8 cellular contexts compared by ENCODE assay signal in the genomic region with DNA sequence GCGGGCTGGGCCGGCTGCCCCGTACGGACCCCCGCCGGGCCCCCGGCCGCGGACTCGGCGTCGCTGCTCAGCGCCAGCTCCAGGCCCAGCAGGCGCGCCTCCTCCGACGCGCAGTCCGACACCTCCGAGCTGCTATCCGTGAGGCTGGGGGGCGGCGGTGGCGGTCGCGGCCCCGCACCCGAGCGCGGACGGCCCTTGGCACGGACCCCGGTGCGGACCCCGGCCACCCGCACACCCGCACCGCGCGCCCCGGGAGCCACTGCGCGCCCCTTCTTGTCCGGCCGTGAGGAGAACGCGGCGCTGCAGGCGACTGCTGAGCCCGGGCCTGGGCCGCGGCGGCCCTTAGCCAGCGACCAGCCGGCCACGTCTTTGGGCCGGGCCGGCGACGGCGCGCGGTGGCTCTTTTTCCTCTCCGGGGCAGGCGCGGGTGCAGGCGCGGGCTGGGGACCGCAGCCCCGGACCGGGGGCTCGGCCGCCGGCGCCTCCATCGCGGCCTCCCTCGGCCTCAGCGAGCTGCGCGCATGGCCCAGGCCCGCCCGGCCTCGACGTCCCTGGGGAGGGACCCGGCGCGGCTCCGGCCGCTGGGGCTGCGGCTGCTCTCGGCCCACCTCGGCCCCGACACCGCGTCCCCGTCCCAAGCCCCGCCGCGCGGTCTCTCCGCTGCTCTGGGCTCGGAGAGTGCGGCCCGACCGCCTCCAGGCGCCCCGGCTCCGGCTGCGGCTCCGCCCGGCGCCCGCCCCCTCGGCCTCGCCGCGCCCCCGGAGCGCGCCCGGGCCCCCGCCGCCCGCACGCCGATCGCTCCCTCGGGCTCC. TPM values are rescaled to one million over a fixed set of nuclear protein-coding genes. Genes with fewer than 3 reads are reported as not detected.
DNase-seq lines count a peak whose midpoint lies in the region; ATAC-seq and TF ChIP-seq lines count a peak whose summit lies in the region.

No MANE protein-coding gene starts in this region.

- H3K4me2 ChIP-seq in GM23338 (peak overlapping the region; percentile 92; the same call in 1 of the 2 replicates), smooth muscle cell (peak overlapping the region; percentile 94)

- peaks cover 4% of the 10 kb centered on the region; the same call in 1 of the 3 replicates for H3K36me3 Mint-ChIP-seq in GM23338 (ENCODE audit: low read depth)

- peaks cover 10% of the 10 kb centered on the region for H4K20me1 ChIP-seq in GM23338 (replicated peaks; ENCODE audit: insufficient read depth)
- H4K20me1 ChIP-seq in smooth muscle cell (ENCODE audit: low read depth) = peaks cover 43% of the 10 kb centered on the region

- 1% methylated on average over 50 of the region's 129 CpGs for WGBS in smooth muscle cell (ENCODE audit: low lambda C conversion rate)

- no peak overlapping the region for H3K4me3 Mint-ChIP-seq in GM23338

- no peak for TF ChIP-seq CTCF in GM13977 (IDR thresholded peaks at IDR 0.05; ENCODE audit: extremely low read depth, insufficient read depth, missing control alignments)
- no peak for TF ChIP-seq CTCF in GM23338 (conservative IDR thresholded peaks at IDR 0.05; ENCODE audit: low read depth in 2 of 2)
- no peak for TF ChIP-seq CTCF in foreskin keratinocyte (conservative IDR thresholded peaks at IDR 0.05)
- no peak for TF ChIP-seq CTCF in smooth muscle cell (IDR thresholded peaks at IDR 0.05; ENCODE audit: borderline replicate concordance, insufficient read depth, poor library complexity, severe bottlenecking)

- H2AFZ ChIP-seq in GM23338 (no peak overlapping the region), smooth muscle cell (ENCODE audit: low read depth) (no peak overlapping the region)

- H3K79me2 ChIP-seq in GM23338 (replicated peaks; ENCODE audit: insufficient read depth) (peaks cover 24% of the 10 kb centered on the region), smooth muscle cell (ENCODE audit: low read depth) (peaks cover 38% of the 10 kb centered on the region)

- H3K27me3 ChIP-seq in GM23338 (ENCODE audit: insufficient read depth) (peaks cover 25% of the 10 kb centered on the region), NT2/D1 (ENCODE audit: insufficient read depth, insufficient read length) (peaks cover 14% of the 10 kb centered on the region), foreskin keratinocyte (peaks cover 5% of the 10 kb centered on the region), smooth muscle cell (ENCODE audit: low read depth) (no peaks in the 10 kb centered on the region)

- DNase-seq in GM13977 (ENCODE audit: low spot score) (peak; percentile 63), GM23338 (ENCODE audit: low spot score) (peak; percentile 43), NT2/D1 (ENCODE audit: low read depth, low spot score) (no peak), foreskin keratinocyte (no peak), smooth muscle cell (lab: John Stamatoyannopoulos, UW; ENCODE audit: unreplicated experiment) (no peak), T-helper 1 cell (no peak), pons (ENCODE audit: low spot score) (no peak), glomerular visceral epithelial cell (ENCODE audit: extremely low spot score) (no peak)

- in situ Hi-C loops in GM13977 (cut with MboI; ENCODE audit: low pct_unique_long_range_greater_than_20kb, low sequenced_read_pairs, unreplicated experiment) = no loop called here

- H3K4me3 ChIP-seq in GM23338 = peak overlapping the region; percentile 73
- peak overlapping the region; percentile 75 for H3K4me3 ChIP-seq in NT2/D1 (ENCODE audit: insufficient read length, low read depth)
- H3K4me3 ChIP-seq in smooth muscle cell = peak overlapping the region; percentile 65

- peaks cover 26% of the 10 kb centered on the region for H3K27me3 Mint-ChIP-seq in GM23338 (ENCODE audit: insufficient read depth, low read depth, poor library complexity)

- H3K9me2 ChIP-seq in GM23338 (ENCODE audit: insufficient read depth) = no peaks in the 10 kb centered on the region

- H3K9me3 ChIP-seq in NT2/D1 (ENCODE audit: insufficient read depth, low read length) (no peaks in the 10 kb centered on the region), smooth muscle cell (replicated peaks; ENCODE audit: low read depth) (no peaks in the 10 kb centered on the region)

- H3K36me3 ChIP-seq in GM23338 (ENCODE audit: insufficient read depth) (no peaks in the 10 kb centered on the region), NT2/D1 (ENCODE audit: insufficient read depth, insufficient read length, low read length) (peaks cover 31% of the 10 kb centered on the region), smooth muscle cell (ENCODE audit: low read depth) (no peaks in the 10 kb centered on the region)

- ATAC-seq in GM23338 = no peak; the same call in 2 of the 3 replicates
- ATAC-seq in foreskin keratinocyte = peak; percentile 27

- no peak overlapping the region for H3K27ac Mint-ChIP-seq in GM23338

- peaks cover 49% of the 10 kb centered on the region for H3K4me1 Mint-ChIP-seq in GM23338

- H3K4me1 ChIP-seq in GM23338 (ENCODE audit: insufficient read depth) (peaks cover 22% of the 10 kb centered on the region), NT2/D1 (ENCODE audit: insufficient read depth, insufficient read length) (peaks cover 25% of the 10 kb centered on the region), foreskin keratinocyte (peaks cover 8% of the 10 kb centered on the region), smooth muscle cell (ENCODE audit: low read depth) (peaks cover 8% of the 10 kb centered on the region)

- H3F3A ChIP-seq in GM23338 (replicated peaks; ENCODE audit: low read depth) (no peaks in the 10 kb centered on the region), smooth muscle cell (ENCODE audit: low read depth) (peaks cover under 1% of the 10 kb centered on the region)

- no peak overlapping the region for H3K27ac ChIP-seq in GM23338 (ENCODE audit: low read depth)
- peak overlapping the region; percentile 54 for H3K27ac ChIP-seq in foreskin keratinocyte
- no peak overlapping the region for H3K27ac ChIP-seq in smooth muscle cell (ENCODE audit: low read depth)

- H3K9ac ChIP-seq in NT2/D1 (ENCODE audit: insufficient read length, low read depth) (peak overlapping the region; percentile 91), smooth muscle cell (ENCODE audit: low read depth) (no peak overlapping the region)

- H3K9me3 Mint-ChIP-seq in GM23338 = no peaks in the 10 kb centered on the region

TF ChIP-seq in GM23338, 12 proteins besides CTCF, POLR2A, EP300 and RAD21 (continues in another document):
- TF ChIP-seq, protein P1, sequence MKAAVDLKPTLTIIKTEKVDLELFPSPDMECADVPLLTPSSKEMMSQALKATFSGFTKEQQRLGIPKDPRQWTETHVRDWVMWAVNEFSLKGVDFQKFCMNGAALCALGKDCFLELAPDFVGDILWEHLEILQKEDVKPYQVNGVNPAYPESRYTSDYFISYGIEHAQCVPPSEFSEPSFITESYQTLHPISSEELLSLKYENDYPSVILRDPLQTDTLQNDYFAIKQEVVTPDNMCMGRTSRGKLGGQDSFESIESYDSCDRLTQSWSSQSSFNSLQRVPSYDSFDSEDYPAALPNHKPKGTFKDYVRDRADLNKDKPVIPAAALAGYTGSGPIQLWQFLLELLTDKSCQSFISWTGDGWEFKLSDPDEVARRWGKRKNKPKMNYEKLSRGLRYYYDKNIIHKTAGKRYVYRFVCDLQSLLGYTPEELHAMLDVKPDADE (IDR thresholded peaks at IDR 0.05) = no peak
- TF ChIP-seq POLR2AphosphoS5 (IDR thresholded peaks at IDR 0.05; ENCODE audit: low read depth) (no peak), JUNB (IDR thresholded peaks at IDR 0.05; ENCODE audit: unreplicated experiment) (no peak), ZNF114 (CRISPR knock-in tag; IDR thresholded peaks at IDR 0.05) (no peak), NANOG (IDR thresholded peaks at IDR 0.05; ENCODE audit: borderline replicate concordance) (no peak), EZH2 (IDR thresholded peaks at IDR 0.05; ENCODE audit: low read depth, unreplicated experiment) (no peak), ZNF331 (CRISPR knock-in tag; IDR thresholded peaks at IDR 0.05; ENCODE audit: low read depth) (no peak), CREB1 (CRISPR knock-in tag; IDR thresholded peaks at IDR 0.05; ENCODE audit: low read depth) (no peak)
- TF ChIP-seq, protein P2, sequence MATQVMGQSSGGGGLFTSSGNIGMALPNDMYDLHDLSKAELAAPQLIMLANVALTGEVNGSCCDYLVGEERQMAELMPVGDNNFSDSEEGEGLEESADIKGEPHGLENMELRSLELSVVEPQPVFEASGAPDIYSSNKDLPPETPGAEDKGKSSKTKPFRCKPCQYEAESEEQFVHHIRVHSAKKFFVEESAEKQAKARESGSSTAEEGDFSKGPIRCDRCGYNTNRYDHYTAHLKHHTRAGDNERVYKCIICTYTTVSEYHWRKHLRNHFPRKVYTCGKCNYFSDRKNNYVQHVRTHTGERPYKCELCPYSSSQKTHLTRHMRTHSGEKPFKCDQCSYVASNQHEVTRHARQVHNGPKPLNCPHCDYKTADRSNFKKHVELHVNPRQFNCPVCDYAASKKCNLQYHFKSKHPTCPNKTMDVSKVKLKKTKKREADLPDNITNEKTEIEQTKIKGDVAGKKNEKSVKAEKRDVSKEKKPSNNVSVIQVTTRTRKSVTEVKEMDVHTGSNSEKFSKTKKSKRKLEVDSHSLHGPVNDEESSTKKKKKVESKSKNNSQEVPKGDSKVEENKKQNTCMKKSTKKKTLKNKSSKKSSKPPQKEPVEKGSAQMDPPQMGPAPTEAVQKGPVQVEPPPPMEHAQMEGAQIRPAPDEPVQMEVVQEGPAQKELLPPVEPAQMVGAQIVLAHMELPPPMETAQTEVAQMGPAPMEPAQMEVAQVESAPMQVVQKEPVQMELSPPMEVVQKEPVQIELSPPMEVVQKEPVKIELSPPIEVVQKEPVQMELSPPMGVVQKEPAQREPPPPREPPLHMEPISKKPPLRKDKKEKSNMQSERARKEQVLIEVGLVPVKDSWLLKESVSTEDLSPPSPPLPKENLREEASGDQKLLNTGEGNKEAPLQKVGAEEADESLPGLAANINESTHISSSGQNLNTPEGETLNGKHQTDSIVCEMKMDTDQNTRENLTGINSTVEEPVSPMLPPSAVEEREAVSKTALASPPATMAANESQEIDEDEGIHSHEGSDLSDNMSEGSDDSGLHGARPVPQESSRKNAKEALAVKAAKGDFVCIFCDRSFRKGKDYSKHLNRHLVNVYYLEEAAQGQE (IDR thresholded peaks at IDR 0.05; ENCODE audit: unreplicated experiment) = no peak

RNA-seq across cellular contexts. Expression of a gene that starts 12.9 kb away (rescaled TPM):
- total RNA-seq in GM23338 (2014; rRNA removed; shearing (Covaris generic)) = 0.38 and 0.85 TPM in 2 replicates
- polyA plus RNA-seq in GM23338 (2016; fragmentation: Nextera tagmentation; extraction: Ambion mirVana) = 0.16 and 0.28 TPM in 2 replicates
- total RNA-seq in foreskin keratinocyte = 0.10 TPM in 1 of 2 replicates, not detected in the other
- polyA plus RNA-seq in foreskin keratinocyte = 0.09 TPM in 1 of 2 replicates, not detected in the other
- total RNA-seq in smooth muscle cell = not detected in 2 replicates
- polyA plus RNA-seq in smooth muscle cell = not detected in 2 replicates

Comparison
In these comparisons a context has a peak if more than half of its experiments do, and no peak if none do; other contexts are left out.
1. DNase-seq: peak in GM13977 (single experiment) and GM23338 (single experiment); none in NT2/D1 (single experiment), foreskin keratinocyte (0 of 2), smooth muscle cell (single experiment), T-helper 1 cell (0 of 5), pons (single experiment) and glomerular visceral epithelial cell (single experiment).
2. Peak in every context shown above with its lines, with median percentiles within 50 percentile points of each other: H3K4me3 ChIP-seq.